Comparison of ENCODE assay signal across 9 cellular contexts in genomic region chr11:17351171-17351509, GRCh38. TPM values are rescaled to one million over a fixed set of nuclear protein-coding genes. Genes with fewer than 3 reads are reported as not detected.
DNase-seq lines count a peak whose midpoint lies in the region; ATAC-seq and TF ChIP-seq lines count a peak whose summit lies in the region.
"Had no signal": no experiment of that assay in that cellular context is flagged by ENCODE, and none has a peak within 500 bp of the region (broad histone marks: within the 10 kb centered on the region; RNA-seq: fewer than 3 reads in every experiment).

No MANE protein-coding gene starts in this region.

- no peak overlapping the region for H3K27ac ChIP-seq in GM23338 (ENCODE audit: low read depth)

- H3K27me3 Mint-ChIP-seq in GM23338 (ENCODE audit: insufficient read depth, low read depth, poor library complexity) (peaks cover 53% of the 10 kb centered on the region), T-cell (peaks cover 0 to 1% of the 10 kb centered on the region in 2 donors)

- H3K9me3 Mint-ChIP-seq in GM23338: peaks cover 8% of the 10 kb centered on the region; the same call in 2 of the 3 replicates
- H3K9me3 Mint-ChIP-seq in T-cell: no peaks in the 10 kb centered on the region

- H2AFZ ChIP-seq in GM23338: peak overlapping the region; percentile 95

- no peaks in the 10 kb centered on the region for H3K9me3 ChIP-seq in skeletal muscle satellite cell (replicated peaks; ENCODE audit: low read length)

- peak overlapping the region; percentile 76 for H3K4me2 ChIP-seq in GM23338
- H3K4me2 ChIP-seq in skeletal muscle satellite cell (ENCODE audit: low read length): peak overlapping the region; percentile 99

- H3K9me2 ChIP-seq in GM23338 (ENCODE audit: insufficient read depth): no peaks in the 10 kb centered on the region

- TF ChIP-seq CTCF in GM23338 (conservative IDR thresholded peaks at IDR 0.05; ENCODE audit: low read depth in 2 of 2) (peak in 1 of 2 experiments; percentile 34; a peak in 1 of 4 replicates), fibroblast of villous mesenchyme (IDR thresholded peaks at IDR 0.05; ENCODE audit: insufficient read depth, low read depth, low read length) (peak; percentile 8), GM20000 (IDR thresholded peaks at IDR 0.05; ENCODE audit: extremely low read depth, missing control alignments) (no peak)

- H3K9ac ChIP-seq in skeletal muscle satellite cell (ENCODE audit: low read depth, low read length): peak overlapping the region; percentile 75

- peak overlapping the region; percentile 69 for H3K4me3 ChIP-seq in GM23338
- H3K4me3 ChIP-seq in fibroblast of villous mesenchyme (ENCODE audit: low read depth, low read length): peak overlapping the region; percentile 72
- peak overlapping the region; percentile 77 for H3K4me3 ChIP-seq in skeletal muscle satellite cell (ENCODE audit: low read length)

- POLR2A ChIA-PET in T-cell (lab: Charles Lee): no interaction called here

- H3K36me3 Mint-ChIP-seq in GM23338 (ENCODE audit: low read depth) (no peaks in the 10 kb centered on the region), T-cell (no peaks in the 10 kb centered on the region)

- H3K4me1 ChIP-seq in GM23338 (ENCODE audit: insufficient read depth): peaks cover 18% of the 10 kb centered on the region
- peaks cover 19% of the 10 kb centered on the region for H3K4me1 ChIP-seq in skeletal muscle satellite cell (ENCODE audit: control insufficient read depth, insufficient read depth, low read length)

- H3K36me3 ChIP-seq in GM23338 (ENCODE audit: insufficient read depth): no peaks in the 10 kb centered on the region
- H3K36me3 ChIP-seq in skeletal muscle satellite cell (ENCODE audit: insufficient read depth, low read length): no peaks in the 10 kb centered on the region

- H3K27me3 ChIP-seq in GM23338 (ENCODE audit: insufficient read depth) (peaks cover 75% of the 10 kb centered on the region), skeletal muscle satellite cell (ENCODE audit: control insufficient read depth, insufficient read depth, low read length) (no peaks in the 10 kb centered on the region)

- H3K4me1 Mint-ChIP-seq in GM23338 (peaks cover 21% of the 10 kb centered on the region), T-cell (peaks cover 25 to 37% (median 30%) of the 10 kb centered on the region in 3 donors)

- CTCF ChIA-PET in T-cell (lab: Charles Lee): no interaction called here

- H3K4me3 Mint-ChIP-seq in GM23338 (peak overlapping the region; percentile 76), T-cell (peak overlapping the region; percentile 86 to 94 (median 87))

- DNase-seq in GM23338 (ENCODE audit: low spot score) (no peak), T-cell (no peak), fibroblast of villous mesenchyme (ENCODE audit: low read depth) (no peak), mucosa of gallbladder (ENCODE audit: low spot score) (no peak), GM20000 (ENCODE audit: low spot score) (no peak)

- H3F3A ChIP-seq in GM23338 (replicated peaks; ENCODE audit: low read depth): 0 out of 2 replicates have a peak, but pooled peaks cover 3% of the 10 kb centered on the region

- H3K27ac Mint-ChIP-seq in GM23338 (no peak overlapping the region), T-cell (peak overlapping the region; percentile 31 to 68)

- H4K20me1 ChIP-seq in GM23338 (replicated peaks; ENCODE audit: insufficient read depth): 0 out of 2 replicates have a peak, but pooled peaks cover 3% of the 10 kb centered on the region

- H3K79me2 ChIP-seq in GM23338 (replicated peaks; ENCODE audit: insufficient read depth): no peaks in the 10 kb centered on the region

- ATAC-seq in GM23338: no peak
- no peak for ATAC-seq in T-cell (replicated peaks in 1 of 4)
- no peak for ATAC-seq in GM19328 (IDR thresholded peaks at IDR 0.05; ENCODE audit: unreplicated experiment)
- no peak for ATAC-seq in GM21528 (IDR thresholded peaks at IDR 0.05; ENCODE audit: low FRiP score, unreplicated experiment)
- ATAC-seq: HCT116 had no signal

TF ChIP-seq in GM23338, 12 proteins besides CTCF, POLR2A, EP300 and RAD21:
- TF ChIP-seq POLR2AphosphoS5 (IDR thresholded peaks at IDR 0.05; ENCODE audit: low read depth) (no peak), STAT1 (IDR thresholded peaks at IDR 0.05; ENCODE audit: unreplicated experiment) (no peak), EZH2 (IDR thresholded peaks at IDR 0.05; ENCODE audit: low read depth, unreplicated experiment) (no peak), REST (IDR thresholded peaks at IDR 0.05; ENCODE audit: unreplicated experiment) (no peak), ZNF331 (CRISPR knock-in tag; IDR thresholded peaks at IDR 0.05; ENCODE audit: low read depth) (no peak), NANOG (IDR thresholded peaks at IDR 0.05; ENCODE audit: borderline replicate concordance) (no peak), EZH2phosphoT487 (IDR thresholded peaks at IDR 0.05; ENCODE audit: unreplicated experiment) (no peak)

RNA-seq across cellular contexts. Expression of gene NCR3LG1, which starts 0.5 kb away (rescaled TPM):
- 1.5 and 1.9 TPM in 2 replicates for total RNA-seq in GM23338 (2014; rRNA removed; shearing (Covaris generic))
- 0.15 and 0.28 TPM in 2 replicates for polyA plus RNA-seq in GM23338 (2016; fragmentation: Nextera tagmentation; extraction: Ambion mirVana)
- total RNA-seq in T-cell (1 to 10 TPM; 1.8 to 3.6 (median 2.6) TPM), fibroblast of villous mesenchyme (14.7 and 16.8 TPM in 2 replicates), mucosa of gallbladder (8.2 TPM)
- total RNA-seq in skeletal muscle satellite cell (2012; rRNA removed): 10.7 and 13.2 TPM in 2 replicates

RNA-seq across cellular contexts. Expression of gene KCNJ11, which starts 37.3 kb away (rescaled TPM):
- 5.9 and 7.9 TPM in 2 replicates for total RNA-seq in GM23338 (2014; rRNA removed; shearing (Covaris generic))
- polyA plus RNA-seq in GM23338 (2016; fragmentation: Nextera tagmentation; extraction: Ambion mirVana): 0.89 and 2.2 TPM in 2 replicates
- total RNA-seq in T-cell: under 1 TPM in 4 of 5 donors, not detected in 1; 0.33 to 0.63 (median 0.50) TPM
- total RNA-seq in fibroblast of villous mesenchyme: not detected in 2 replicates
- total RNA-seq in skeletal muscle satellite cell (2012; rRNA removed): not detected in 2 replicates
- total RNA-seq in mucosa of gallbladder: 11.9 TPM
